Comparison of ENCODE assay signal across 1 cellular context in the genomic region with DNA sequence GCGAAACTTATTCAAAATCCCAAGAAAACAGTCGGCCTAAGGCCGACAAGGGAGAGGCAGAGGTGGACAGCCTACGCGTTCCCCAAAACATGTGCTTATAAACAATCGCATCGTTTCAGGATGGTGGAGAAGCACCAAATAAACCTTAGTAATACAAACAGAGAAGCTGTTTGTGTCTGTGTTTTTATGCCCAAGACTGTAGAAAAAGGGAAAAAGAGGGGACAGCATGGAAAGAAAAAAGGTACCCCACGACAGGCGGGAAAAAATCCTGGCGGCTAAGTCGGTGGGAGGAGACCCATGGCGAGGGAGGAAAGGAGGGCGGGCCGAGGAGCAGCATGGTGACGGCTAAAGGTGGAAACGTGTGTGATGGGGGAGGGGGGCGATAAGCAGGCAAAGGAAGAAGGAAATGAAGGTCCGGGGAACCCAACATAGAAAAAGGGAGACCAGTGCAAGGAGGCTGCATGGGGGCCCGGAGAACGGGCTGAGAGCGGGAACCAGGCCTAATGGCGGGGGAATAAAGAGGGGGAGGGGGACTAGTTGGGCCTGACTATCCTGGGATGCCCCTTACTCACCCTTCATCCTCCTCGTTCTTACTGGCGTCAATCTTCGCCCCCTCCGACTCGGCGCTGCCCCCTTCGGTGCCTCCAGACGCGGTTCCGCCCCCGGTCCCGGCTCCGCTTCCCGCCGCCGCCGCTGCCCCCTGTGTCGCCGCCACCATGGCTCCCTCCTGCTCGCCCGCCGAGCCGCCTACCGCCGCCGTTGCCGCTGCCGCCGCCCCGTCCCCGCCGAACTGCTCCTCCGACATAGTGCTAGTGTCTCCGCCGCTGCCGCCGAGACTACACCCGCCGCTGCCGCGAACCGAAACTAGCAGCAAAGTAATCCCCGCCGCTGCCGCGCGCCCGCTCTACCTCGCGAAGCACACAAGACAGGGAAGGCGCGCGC.
A peak's percentile ranks its signal among the peaks of the same experiment; 100 is the strongest.
TF ChIP-seq lines count a peak whose summit lies in the region.

No MANE protein-coding gene starts in this region.

TF ChIP-seq in GM12878, 131 proteins besides CTCF, POLR2A, EP300 and RAD21 (continues in another document):
- TF ChIP-seq SMAD1 (IDR thresholded peaks at IDR 0.05; ENCODE audit: low read depth, partially characterized antibody): no peak
- TF ChIP-seq, protein P1, sequence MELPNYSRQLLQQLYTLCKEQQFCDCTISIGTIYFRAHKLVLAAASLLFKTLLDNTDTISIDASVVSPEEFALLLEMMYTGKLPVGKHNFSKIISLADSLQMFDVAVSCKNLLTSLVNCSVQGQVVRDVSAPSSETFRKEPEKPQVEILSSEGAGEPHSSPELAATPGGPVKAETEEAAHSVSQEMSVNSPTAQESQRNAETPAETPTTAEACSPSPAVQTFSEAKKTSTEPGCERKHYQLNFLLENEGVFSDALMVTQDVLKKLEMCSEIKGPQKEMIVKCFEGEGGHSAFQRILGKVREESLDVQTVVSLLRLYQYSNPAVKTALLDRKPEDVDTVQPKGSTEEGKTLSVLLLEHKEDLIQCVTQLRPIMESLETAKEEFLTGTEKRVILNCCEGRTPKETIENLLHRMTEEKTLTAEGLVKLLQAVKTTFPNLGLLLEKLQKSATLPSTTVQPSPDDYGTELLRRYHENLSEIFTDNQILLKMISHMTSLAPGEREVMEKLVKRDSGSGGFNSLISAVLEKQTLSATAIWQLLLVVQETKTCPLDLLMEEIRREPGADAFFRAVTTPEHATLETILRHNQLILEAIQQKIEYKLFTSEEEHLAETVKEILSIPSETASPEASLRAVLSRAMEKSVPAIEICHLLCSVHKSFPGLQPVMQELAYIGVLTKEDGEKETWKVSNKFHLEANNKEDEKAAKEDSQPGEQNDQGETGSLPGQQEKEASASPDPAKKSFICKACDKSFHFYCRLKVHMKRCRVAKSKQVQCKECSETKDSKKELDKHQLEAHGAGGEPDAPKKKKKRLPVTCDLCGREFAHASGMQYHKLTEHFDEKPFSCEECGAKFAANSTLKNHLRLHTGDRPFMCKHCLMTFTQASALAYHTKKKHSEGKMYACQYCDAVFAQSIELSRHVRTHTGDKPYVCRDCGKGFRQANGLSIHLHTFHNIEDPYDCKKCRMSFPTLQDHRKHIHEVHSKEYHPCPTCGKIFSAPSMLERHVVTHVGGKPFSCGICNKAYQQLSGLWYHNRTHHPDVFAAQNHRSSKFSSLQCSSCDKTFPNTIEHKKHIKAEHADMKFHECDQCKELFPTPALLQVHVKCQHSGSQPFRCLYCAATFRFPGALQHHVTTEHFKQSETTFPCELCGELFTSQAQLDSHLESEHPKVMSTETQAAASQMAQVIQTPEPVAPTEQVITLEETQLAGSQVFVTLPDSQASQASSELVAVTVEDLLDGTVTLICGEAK (IDR thresholded peaks at IDR 0.05; ENCODE audit: borderline replicate concordance): no peak
- TF ChIP-seq, protein P2, sequence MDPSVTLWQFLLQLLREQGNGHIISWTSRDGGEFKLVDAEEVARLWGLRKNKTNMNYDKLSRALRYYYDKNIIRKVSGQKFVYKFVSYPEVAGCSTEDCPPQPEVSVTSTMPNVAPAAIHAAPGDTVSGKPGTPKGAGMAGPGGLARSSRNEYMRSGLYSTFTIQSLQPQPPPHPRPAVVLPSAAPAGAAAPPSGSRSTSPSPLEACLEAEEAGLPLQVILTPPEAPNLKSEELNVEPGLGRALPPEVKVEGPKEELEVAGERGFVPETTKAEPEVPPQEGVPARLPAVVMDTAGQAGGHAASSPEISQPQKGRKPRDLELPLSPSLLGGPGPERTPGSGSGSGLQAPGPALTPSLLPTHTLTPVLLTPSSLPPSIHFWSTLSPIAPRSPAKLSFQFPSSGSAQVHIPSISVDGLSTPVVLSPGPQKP (IDR thresholded peaks at IDR 0.05; ENCODE audit: low read depth, low read length): no peak
- TF ChIP-seq SIN3A (IDR thresholded peaks at IDR 0.05; ENCODE audit: low read depth, low read length): no peak; the same call in none of the 2 replicates
- TF ChIP-seq, protein P3, sequence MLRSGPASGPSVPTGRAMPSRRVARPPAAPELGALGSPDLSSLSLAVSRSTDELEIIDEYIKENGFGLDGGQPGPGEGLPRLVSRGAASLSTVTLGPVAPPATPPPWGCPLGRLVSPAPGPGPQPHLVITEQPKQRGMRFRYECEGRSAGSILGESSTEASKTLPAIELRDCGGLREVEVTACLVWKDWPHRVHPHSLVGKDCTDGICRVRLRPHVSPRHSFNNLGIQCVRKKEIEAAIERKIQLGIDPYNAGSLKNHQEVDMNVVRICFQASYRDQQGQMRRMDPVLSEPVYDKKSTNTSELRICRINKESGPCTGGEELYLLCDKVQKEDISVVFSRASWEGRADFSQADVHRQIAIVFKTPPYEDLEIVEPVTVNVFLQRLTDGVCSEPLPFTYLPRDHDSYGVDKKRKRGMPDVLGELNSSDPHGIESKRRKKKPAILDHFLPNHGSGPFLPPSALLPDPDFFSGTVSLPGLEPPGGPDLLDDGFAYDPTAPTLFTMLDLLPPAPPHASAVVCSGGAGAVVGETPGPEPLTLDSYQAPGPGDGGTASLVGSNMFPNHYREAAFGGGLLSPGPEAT (IDR thresholded peaks at IDR 0.05; ENCODE audit: low read depth): no peak
- no peak for TF ChIP-seq ASH2L (IDR thresholded peaks at IDR 0.05; ENCODE audit: borderline replicate concordance, low read depth)
- peak; percentile 67; the same call in 1 of the 2 replicates for TF ChIP-seq SMARCA5 (IDR thresholded peaks at IDR 0.05)
- TF ChIP-seq CBX3 (IDR thresholded peaks at IDR 0.05; ENCODE audit: borderline replicate concordance, low read depth): no peak
- peak; percentile 64 for TF ChIP-seq BACH1 (IDR thresholded peaks at IDR 0.05; ENCODE audit: borderline replicate concordance)
- no peak for TF ChIP-seq KAT2A (conservative IDR thresholded peaks at IDR 0.05; ENCODE audit: control insufficient read depth, low read depth, low read length)
- TF ChIP-seq RB1 (IDR thresholded peaks at IDR 0.05; ENCODE audit: borderline replicate concordance): no peak
- TF ChIP-seq, protein P4, sequence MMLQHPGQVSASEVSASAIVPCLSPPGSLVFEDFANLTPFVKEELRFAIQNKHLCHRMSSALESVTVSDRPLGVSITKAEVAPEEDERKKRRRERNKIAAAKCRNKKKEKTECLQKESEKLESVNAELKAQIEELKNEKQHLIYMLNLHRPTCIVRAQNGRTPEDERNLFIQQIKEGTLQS (IDR thresholded peaks at IDR 0.05; ENCODE audit: borderline replicate concordance, extremely low read depth, low read depth, low read length): no peak
- TF ChIP-seq, protein P5, sequence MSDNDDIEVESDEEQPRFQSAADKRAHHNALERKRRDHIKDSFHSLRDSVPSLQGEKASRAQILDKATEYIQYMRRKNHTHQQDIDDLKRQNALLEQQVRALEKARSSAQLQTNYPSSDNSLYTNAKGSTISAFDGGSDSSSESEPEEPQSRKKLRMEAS (IDR thresholded peaks at IDR 0.05; ENCODE audit: low read depth, low read length): no peak; the same call in 1 of the 2 replicates
- peak; percentile 98 for TF ChIP-seq LARP7 (IDR thresholded peaks at IDR 0.05)
- no peak for TF ChIP-seq RCOR1 (conservative IDR thresholded peaks at IDR 0.05; ENCODE audit: low read depth, low read length)
- TF ChIP-seq ZNF384 (IDR thresholded peaks at IDR 0.05; ENCODE audit: borderline replicate concordance, low read depth, low read length): no peak
- no peak for TF ChIP-seq SUZ12 (IDR thresholded peaks at IDR 0.05; ENCODE audit: unreplicated experiment)
- TF ChIP-seq NBN (IDR thresholded peaks at IDR 0.05): peak; percentile 12
- no peak for TF ChIP-seq NFYA (IDR thresholded peaks at IDR 0.05; ENCODE audit: borderline replicate concordance, low read depth, low read length)
- TF ChIP-seq TBL1XR1 (IDR thresholded peaks at IDR 0.05; ENCODE audit: low read depth, low read length): no peak
- no peak for TF ChIP-seq ZNF274 (IDR thresholded peaks at IDR 0.05; ENCODE audit: insufficient read depth, insufficient read length)
- TF ChIP-seq WRNIP1 (IDR thresholded peaks at IDR 0.05; ENCODE audit: borderline replicate concordance, low read depth, low read length): peak; percentile 89; the same call in 1 of the 2 replicates
- no peak for TF ChIP-seq RAD51 (IDR thresholded peaks at IDR 0.05)
- TF ChIP-seq MXI1 (IDR thresholded peaks at IDR 0.05; ENCODE audit: low read depth, low read length): peak; percentile 90
- no peak for TF ChIP-seq MEF2B (IDR thresholded peaks at IDR 0.05; ENCODE audit: partially characterized antibody, poor library complexity, severe bottlenecking)
- no peak; the same call in 1 of the 2 replicates for TF ChIP-seq FOXM1 (IDR thresholded peaks at IDR 0.05; ENCODE audit: low read depth, low read length)
- peak; percentile 23; the same call in 1 of the 2 replicates for TF ChIP-seq IKZF1 (conservative IDR thresholded peaks at IDR 0.05)
- no peak for TF ChIP-seq STAT3 (IDR thresholded peaks at IDR 0.05; ENCODE audit: low read depth, low read length)
- TF ChIP-seq RELA (IDR thresholded peaks at IDR 0.05; ENCODE audit: borderline replicate concordance, partially characterized antibody): no peak
- no peak for TF ChIP-seq SREBF2 (IDR thresholded peaks at IDR 0.05; ENCODE audit: low read length)
- TF ChIP-seq MYB (IDR thresholded peaks at IDR 0.05; ENCODE audit: borderline replicate concordance, low read depth, low read length): no peak
- TF ChIP-seq, protein P6, sequence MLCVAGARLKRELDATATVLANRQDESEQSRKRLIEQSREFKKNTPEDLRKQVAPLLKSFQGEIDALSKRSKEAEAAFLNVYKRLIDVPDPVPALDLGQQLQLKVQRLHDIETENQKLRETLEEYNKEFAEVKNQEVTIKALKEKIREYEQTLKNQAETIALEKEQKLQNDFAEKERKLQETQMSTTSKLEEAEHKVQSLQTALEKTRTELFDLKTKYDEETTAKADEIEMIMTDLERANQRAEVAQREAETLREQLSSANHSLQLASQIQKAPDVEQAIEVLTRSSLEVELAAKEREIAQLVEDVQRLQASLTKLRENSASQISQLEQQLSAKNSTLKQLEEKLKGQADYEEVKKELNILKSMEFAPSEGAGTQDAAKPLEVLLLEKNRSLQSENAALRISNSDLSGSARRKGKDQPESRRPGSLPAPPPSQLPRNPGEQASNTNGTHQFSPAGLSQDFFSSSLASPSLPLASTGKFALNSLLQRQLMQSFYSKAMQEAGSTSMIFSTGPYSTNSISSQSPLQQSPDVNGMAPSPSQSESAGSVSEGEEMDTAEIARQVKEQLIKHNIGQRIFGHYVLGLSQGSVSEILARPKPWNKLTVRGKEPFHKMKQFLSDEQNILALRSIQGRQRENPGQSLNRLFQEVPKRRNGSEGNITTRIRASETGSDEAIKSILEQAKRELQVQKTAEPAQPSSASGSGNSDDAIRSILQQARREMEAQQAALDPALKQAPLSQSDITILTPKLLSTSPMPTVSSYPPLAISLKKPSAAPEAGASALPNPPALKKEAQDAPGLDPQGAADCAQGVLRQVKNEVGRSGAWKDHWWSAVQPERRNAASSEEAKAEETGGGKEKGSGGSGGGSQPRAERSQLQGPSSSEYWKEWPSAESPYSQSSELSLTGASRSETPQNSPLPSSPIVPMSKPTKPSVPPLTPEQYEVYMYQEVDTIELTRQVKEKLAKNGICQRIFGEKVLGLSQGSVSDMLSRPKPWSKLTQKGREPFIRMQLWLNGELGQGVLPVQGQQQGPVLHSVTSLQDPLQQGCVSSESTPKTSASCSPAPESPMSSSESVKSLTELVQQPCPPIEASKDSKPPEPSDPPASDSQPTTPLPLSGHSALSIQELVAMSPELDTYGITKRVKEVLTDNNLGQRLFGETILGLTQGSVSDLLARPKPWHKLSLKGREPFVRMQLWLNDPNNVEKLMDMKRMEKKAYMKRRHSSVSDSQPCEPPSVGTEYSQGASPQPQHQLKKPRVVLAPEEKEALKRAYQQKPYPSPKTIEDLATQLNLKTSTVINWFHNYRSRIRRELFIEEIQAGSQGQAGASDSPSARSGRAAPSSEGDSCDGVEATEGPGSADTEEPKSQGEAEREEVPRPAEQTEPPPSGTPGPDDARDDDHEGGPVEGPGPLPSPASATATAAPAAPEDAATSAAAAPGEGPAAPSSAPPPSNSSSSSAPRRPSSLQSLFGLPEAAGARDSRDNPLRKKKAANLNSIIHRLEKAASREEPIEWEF (IDR thresholded peaks at IDR 0.05; ENCODE audit: insufficient replicate concordance, low read depth, low read length): no peak
- TF ChIP-seq, protein P7, sequence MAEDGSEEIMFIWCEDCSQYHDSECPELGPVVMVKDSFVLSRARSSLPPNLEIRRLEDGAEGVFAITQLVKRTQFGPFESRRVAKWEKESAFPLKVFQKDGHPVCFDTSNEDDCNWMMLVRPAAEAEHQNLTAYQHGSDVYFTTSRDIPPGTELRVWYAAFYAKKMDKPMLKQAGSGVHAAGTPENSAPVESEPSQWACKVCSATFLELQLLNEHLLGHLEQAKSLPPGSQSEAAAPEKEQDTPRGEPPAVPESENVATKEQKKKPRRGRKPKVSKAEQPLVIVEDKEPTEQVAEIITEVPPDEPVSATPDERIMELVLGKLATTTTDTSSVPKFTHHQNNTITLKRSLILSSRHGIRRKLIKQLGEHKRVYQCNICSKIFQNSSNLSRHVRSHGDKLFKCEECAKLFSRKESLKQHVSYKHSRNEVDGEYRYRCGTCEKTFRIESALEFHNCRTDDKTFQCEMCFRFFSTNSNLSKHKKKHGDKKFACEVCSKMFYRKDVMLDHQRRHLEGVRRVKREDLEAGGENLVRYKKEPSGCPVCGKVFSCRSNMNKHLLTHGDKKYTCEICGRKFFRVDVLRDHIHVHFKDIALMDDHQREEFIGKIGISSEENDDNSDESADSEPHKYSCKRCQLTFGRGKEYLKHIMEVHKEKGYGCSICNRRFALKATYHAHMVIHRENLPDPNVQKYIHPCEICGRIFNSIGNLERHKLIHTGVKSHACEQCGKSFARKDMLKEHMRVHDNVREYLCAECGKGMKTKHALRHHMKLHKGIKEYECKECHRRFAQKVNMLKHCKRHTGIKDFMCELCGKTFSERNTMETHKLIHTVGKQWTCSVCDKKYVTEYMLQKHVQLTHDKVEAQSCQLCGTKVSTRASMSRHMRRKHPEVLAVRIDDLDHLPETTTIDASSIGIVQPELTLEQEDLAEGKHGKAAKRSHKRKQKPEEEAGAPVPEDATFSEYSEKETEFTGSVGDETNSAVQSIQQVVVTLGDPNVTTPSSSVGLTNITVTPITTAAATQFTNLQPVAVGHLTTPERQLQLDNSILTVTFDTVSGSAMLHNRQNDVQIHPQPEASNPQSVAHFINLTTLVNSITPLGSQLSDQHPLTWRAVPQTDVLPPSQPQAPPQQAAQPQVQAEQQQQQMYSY (CRISPR knock-in tag; IDR thresholded peaks at IDR 0.05): no peak
- TF ChIP-seq JUND (IDR thresholded peaks at IDR 0.05; ENCODE audit: low read depth, low read length): no peak
- 0 out of 2 replicates have a peak, but pooled peaks have one; percentile 45 for TF ChIP-seq HDGF (IDR thresholded peaks at IDR 0.05)
- no peak for TF ChIP-seq EED (IDR thresholded peaks at IDR 0.05; ENCODE audit: low read depth)
